ENCODE assay signal across 5 cellular contexts in the genomic region with DNA sequence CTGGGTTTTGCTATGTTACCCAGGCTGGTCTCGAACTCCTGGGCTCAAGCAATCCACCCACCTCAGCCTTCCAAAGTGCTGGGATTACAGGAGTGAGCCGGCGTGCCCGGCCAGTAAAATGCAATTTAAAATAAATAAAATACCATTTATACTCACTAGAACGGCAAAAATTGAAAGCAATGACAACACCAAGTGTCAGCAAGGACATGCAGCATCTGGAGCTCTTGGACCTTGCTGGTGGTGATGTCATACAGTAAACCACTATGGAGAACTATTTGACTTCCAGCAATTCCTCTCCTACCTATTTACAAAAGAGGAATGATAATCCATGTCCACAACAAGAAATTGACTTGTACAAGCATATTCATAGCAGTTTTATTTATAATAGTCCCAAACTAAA.
"Had no signal": no experiment of that assay in that cellular context is flagged by ENCODE, and none has a peak within 500 bp of the region (broad histone marks: within the 10 kb centered on the region; RNA-seq: fewer than 3 reads in every experiment).

No MANE protein-coding gene starts in this region.

- H3K4me3 ChIP-seq: GM23338, K562 had no signal

- DNase-seq: H9, KG1 had no signal

- ATAC-seq: GM23338, HCT116, K562 had no signal
